Comparison of ENCODE assay signal across 18 cellular contexts in the genomic region with DNA sequence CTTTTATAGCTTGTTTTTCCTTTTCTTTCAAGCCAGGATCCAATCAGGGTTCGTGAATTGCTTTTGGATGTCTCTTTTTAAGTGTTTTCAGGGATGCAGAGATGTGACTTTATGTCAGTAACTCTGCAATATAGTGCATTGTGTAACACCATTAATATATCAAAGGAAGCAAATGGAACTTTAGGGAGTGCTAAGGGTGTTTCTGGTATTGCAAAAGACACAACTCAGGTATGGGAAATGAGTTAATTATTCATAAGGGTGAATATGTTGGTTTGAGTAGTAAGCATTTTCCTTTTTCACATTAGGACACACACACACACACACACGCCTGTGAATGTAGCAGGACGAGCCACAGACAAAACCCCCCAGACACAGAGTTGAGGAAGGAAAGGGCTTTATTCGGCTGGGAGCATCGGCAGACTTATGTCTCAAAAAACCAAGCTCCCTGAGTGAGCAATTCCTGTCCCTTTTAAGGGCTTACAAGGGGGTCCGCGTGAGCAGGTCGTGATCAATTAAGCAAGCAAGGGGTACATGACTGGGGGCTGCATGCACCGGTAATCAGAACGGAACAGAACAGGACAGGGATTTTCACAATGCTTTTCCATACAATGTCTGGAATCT. TPM values are rescaled to one million over a fixed set of nuclear protein-coding genes. Genes with fewer than 3 reads are reported as not detected.
DNase-seq lines count a peak whose midpoint lies in the region; ATAC-seq, FAIRE-seq and TF ChIP-seq lines count a peak whose summit lies in the region.
"Had no signal": no experiment of that assay in that cellular context is flagged by ENCODE, and none has a peak within 500 bp of the region (broad histone marks: within the 10 kb centered on the region; RNA-seq: fewer than 3 reads in every experiment).

No MANE protein-coding gene starts in this region.

- DNase-seq in NCI-H226, result peak; percentile 33
- DNase-seq in mammary epithelial cell, result peak; percentile 57
- peak; percentile 22 to 25 for DNase-seq in foreskin keratinocyte
- no peak for DNase-seq in HepG2 (ENCODE audit: low spot score)
- no peak for DNase-seq in NCI-H2081 (lab: John Stamatoyannopoulos, UW)
- DNase-seq in activated CD4-positive, alpha-beta T cell treated with anti-CD3 and anti-CD28 coated beads, Interleukin-2, amount 50 U/mL, for 48 hours, result no peak
- DNase-seq in NCI-H1048 (lab: John Stamatoyannopoulos, UW), result no peak
- DNase-seq: BE2C; CD4-positive, alpha-beta memory T cell; DMS153; DMS79 treated with DMSO at 0.1 percent for 48 hours; EL; GM23248 had no signal

- CTCF ChIA-PET in mammary epithelial cell (lab: Charles Lee; ENCODE audit: low non-redundant PET) (interaction anchor here (0.6 kb wide), 1 partner anchor 185 kb away, joined by 3 read pairs; no protein-coding TSS in a partner anchor), HepG2 (lab: Yijun Ruan, JAX; ENCODE audit: low intra/inter-chr PET ratio, low total read pairs) (no interaction called here)

- 95% methylated on average over 10 of the region's 10 CpGs for WGBS in mammary epithelial cell (ENCODE audit: low coverage, missing lambda C conversion rate)
- WGBS in HepG2 (ENCODE audit: low lambda C conversion rate), result 87% methylated on average over 10 of the region's 10 CpGs

- no TSS peak for BruUV-seq in mammary epithelial cell (replicated peaks; lab: Mats Ljungman, UMichigan)
- no TSS peak for BruUV-seq in HepG2 (replicated peaks; lab: Mats Ljungman, UMichigan)

- TF ChIP-seq POLR2A in HepG2 (IDR thresholded peaks at IDR 0.05; ENCODE audit: insufficient read depth in 1 of 2, low read depth in 2 of 2, low read length in 2 of 2), result no peak

- H3K4me2 ChIP-seq in mammary epithelial cell (ENCODE audit: insufficient read depth, low read depth, low read length) (no peak overlapping the region), HepG2 (ENCODE audit: low read depth, low read length) (no peak overlapping the region)
- H3K4me2 ChIP-seq: A549 had no signal

- no peak for TF ChIP-seq EP300 in HepG2 (IDR thresholded peaks at IDR 0.05; ENCODE audit: low read depth in 2 of 2, low read length in 2 of 2)
- TF ChIP-seq EP300 in HepG2 (CRISPR knock-in tag; IDR thresholded peaks at IDR 0.05; ENCODE audit: borderline replicate concordance), result no peak

- in situ Hi-C loops in mammary epithelial cell (cut with MboI; ENCODE audit: low sequenced_read_pairs in 2 of 2), result no loop called here
- in situ Hi-C loops in HepG2 (cut with HindIII; ENCODE audit: extremely low pct_ligation_motif_present, low pct_unique_long_range_greater_than_20kb), result no loop called here

- ATAC-seq in foreskin keratinocyte (no peak), HepG2 (no peak)
- ATAC-seq: A549 had no signal

- H3K4me3 ChIP-seq in mammary epithelial cell (replicated peaks in 1 of 3; ENCODE audit: insufficient read depth in 1 of 3, low read depth in 2 of 3, low read length in 3 of 3) (no peak overlapping the region), HepG2 (replicated peaks in 1 of 3; ENCODE audit: insufficient read depth in 1 of 3, low read depth in 2 of 3, low read length in 3 of 3) (no peak overlapping the region)
- H3K4me3 ChIP-seq: A549, GM23248 had no signal

- no peak for FAIRE-seq in HepG2 (lab: Jason Lieb, UNC)
- FAIRE-seq: A549, D721Med, G401.6, H54 had no signal

- H3K9ac ChIP-seq in mammary epithelial cell (ENCODE audit: insufficient read depth, low read length) (no peak overlapping the region), HepG2 (ENCODE audit: insufficient read depth, low read depth, low read length) (no peak overlapping the region)
- H3K9ac ChIP-seq: GM23248 had no signal

- H2AFZ ChIP-seq in mammary epithelial cell (ENCODE audit: low read depth, low read length) (no peak overlapping the region), HepG2 (ENCODE audit: low read length) (no peak overlapping the region)
- H2AFZ ChIP-seq: GM23248 had no signal

- dilution Hi-C loops in mammary epithelial cell (cut with HindIII; ENCODE audit: low sequenced_read_pairs), result no loop called here

- H3K27ac ChIP-seq in mammary epithelial cell (ENCODE audit: insufficient read depth, low read depth, low read length), result no peak overlapping the region
- H3K27ac ChIP-seq in foreskin keratinocyte, result no peak overlapping the region
- no peak overlapping the region for H3K27ac ChIP-seq in HepG2 (ENCODE audit: extremely low read length, insufficient read depth, low read length)
- H3K27ac ChIP-seq: C4-2B, GM23248 had no signal

- H4K20me1 ChIP-seq in mammary epithelial cell (ENCODE audit: insufficient read depth, low read length), result no peaks in the 10 kb centered on the region
- H4K20me1 ChIP-seq in HepG2 (ENCODE audit: insufficient read depth, low read length), result no peaks in the 10 kb centered on the region; the same call in 1 of the 2 replicates

- TF ChIP-seq CTCF in mammary epithelial cell (conservative IDR thresholded peaks at IDR 0.05 in 1 of 2, IDR thresholded peaks at IDR 0.05 in 1 of 2; ENCODE audit: extremely low read depth in 1 of 2, insufficient read depth in 1 of 2, low read depth in 1 of 2, low read length in 2 of 2), result no peak
- TF ChIP-seq CTCF in foreskin keratinocyte (conservative IDR thresholded peaks at IDR 0.05), result no peak
- no peak for TF ChIP-seq CTCF in HepG2 (CRISPR knock-in tag; IDR thresholded peaks at IDR 0.05)

- intact Hi-C loops in mammary epithelial cell (cut with micrococcal nuclease), result no loop called here
- intact Hi-C loops in HepG2 (cut with micrococcal nuclease; ENCODE audit: unreplicated experiment), result no loop called here

- POLR2A ChIA-PET in HepG2 (lab: Yijun Ruan, JAX), result no interaction called here

- H3K27me3 ChIP-seq in mammary epithelial cell (ENCODE audit: insufficient read depth, low read length) (no peaks in the 10 kb centered on the region), foreskin keratinocyte (no peaks in the 10 kb centered on the region), HepG2 (ENCODE audit: control insufficient read depth in 1 of 2, insufficient read depth in 2 of 2, low read length in 2 of 2) (no peaks in the 10 kb centered on the region)
- H3K27me3 ChIP-seq: BE2C had no signal

- H3K9me3 ChIP-seq in mammary epithelial cell (replicated peaks; ENCODE audit: insufficient read depth, low read length), result no peaks in the 10 kb centered on the region
- H3K9me3 ChIP-seq in HepG2 (ENCODE audit: low read length), result peaks cover 10% of the 10 kb centered on the region; the same call in 1 of the 2 replicates
- H3K9me3 ChIP-seq: A549, BE2C had no signal

- peaks cover 11% of the 10 kb centered on the region for H3K4me1 ChIP-seq in mammary epithelial cell (ENCODE audit: insufficient read depth, low read length)
- peaks cover 3% of the 10 kb centered on the region for H3K4me1 ChIP-seq in foreskin keratinocyte
- H3K4me1 ChIP-seq in HepG2 (ENCODE audit: insufficient read depth, low read length), result peaks cover 8% of the 10 kb centered on the region; the same call in 1 of the 2 replicates
- H3K4me1 ChIP-seq: BE2C had no signal

- no peaks in the 10 kb centered on the region for H3K79me2 ChIP-seq in mammary epithelial cell (ENCODE audit: insufficient read depth, low read length)
- peaks cover 6% of the 10 kb centered on the region for H3K79me2 ChIP-seq in HepG2 (ENCODE audit: insufficient read depth, low read length)

- no peaks in the 10 kb centered on the region for H3K36me3 ChIP-seq in mammary epithelial cell (ENCODE audit: insufficient read depth, low read length)
- no peaks in the 10 kb centered on the region for H3K36me3 ChIP-seq in HepG2 (replicated peaks in 1 of 2; ENCODE audit: control insufficient read depth in 1 of 2, insufficient read depth in 2 of 2, low read length in 2 of 2)
- H3K36me3 ChIP-seq: BE2C had no signal

- TF ChIP-seq RAD21 in HepG2 (CRISPR knock-in tag; IDR thresholded peaks at IDR 0.05), result no peak

TF ChIP-seq in HepG2, 621 proteins besides CTCF, POLR2A, EP300 and RAD21:
- TF ChIP-seq, protein P1, sequence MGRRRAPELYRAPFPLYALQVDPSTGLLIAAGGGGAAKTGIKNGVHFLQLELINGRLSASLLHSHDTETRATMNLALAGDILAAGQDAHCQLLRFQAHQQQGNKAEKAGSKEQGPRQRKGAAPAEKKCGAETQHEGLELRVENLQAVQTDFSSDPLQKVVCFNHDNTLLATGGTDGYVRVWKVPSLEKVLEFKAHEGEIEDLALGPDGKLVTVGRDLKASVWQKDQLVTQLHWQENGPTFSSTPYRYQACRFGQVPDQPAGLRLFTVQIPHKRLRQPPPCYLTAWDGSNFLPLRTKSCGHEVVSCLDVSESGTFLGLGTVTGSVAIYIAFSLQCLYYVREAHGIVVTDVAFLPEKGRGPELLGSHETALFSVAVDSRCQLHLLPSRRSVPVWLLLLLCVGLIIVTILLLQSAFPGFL (CRISPR knock-in tag; IDR thresholded peaks at IDR 0.05), result no peak
- 0 out of 2 replicates have a peak, but pooled peaks have one; percentile 1 for TF ChIP-seq CEBPB (IDR thresholded peaks at IDR 0.05; ENCODE audit: borderline replicate concordance, low read depth, low read length)

RNA-seq across cellular contexts. Expression of gene GSDME, which starts 31.8 kb away (rescaled TPM):
- total RNA-seq in mammary epithelial cell, result 10 to 100 TPM; 76.8 to 95.6 TPM
- 56.3 TPM for polyA plus RNA-seq in mammary epithelial cell
- 84.2 TPM for polyA minus RNA-seq in mammary epithelial cell
- total RNA-seq in foreskin keratinocyte, result 57.0 and 68.5 TPM in 2 replicates
- 53.2 and 64.3 TPM in 2 replicates for polyA plus RNA-seq in foreskin keratinocyte
- total RNA-seq in HepG2 (2016; rRNA removed; fragmentation: Illumina TruSeq; extraction: Trizol), result 19.2 and 30.0 TPM in 2 replicates
- total RNA-seq in HepG2 (2016; cell fraction: cytosol; rRNA removed; fragmentation: Illumina TruSeq; extraction: Trizol; ENCODE audit: low read depth), result 3.4 and 5.0 TPM in 2 replicates
- 20.2 and 27.5 TPM in 2 replicates for total RNA-seq in HepG2 (2016; cell fraction: insoluble cytoplasmic fraction; rRNA removed; fragmentation: Illumina TruSeq; extraction: Trizol)
- 8.4 and 9.3 TPM in 2 replicates for total RNA-seq in HepG2 (2016; cell fraction: membrane; rRNA removed; fragmentation: Illumina TruSeq; extraction: Trizol)
- total RNA-seq in HepG2 (2016; cell fraction: nucleus; rRNA removed; fragmentation: Illumina TruSeq; extraction: Trizol), result 15.5 and 19.2 TPM in 2 replicates
- polyA plus RNA-seq in HepG2 (2011; rRNA removed), result 27.2 and 28.2 TPM in 2 replicates
- polyA plus RNA-seq in HepG2 (2011; cell fraction: cytosol; rRNA removed), result 21.7 and 24.2 TPM in 2 replicates
- polyA plus RNA-seq in HepG2 (2011; cell fraction: nucleus; rRNA removed), result 56.7 and 59.2 TPM in 2 replicates
- polyA plus RNA-seq in HepG2 (2012), result 16.9 and 17.5 TPM in 2 replicates
- polyA plus RNA-seq in HepG2 (2016; cell fraction: cytosol; fragmentation: Illumina TruSeq; extraction: Trizol; ENCODE audit: low read depth), result 2.6 and 3.4 TPM in 2 replicates
- 35.8 and 38.3 TPM in 2 replicates for polyA plus RNA-seq in HepG2 (2016; cell fraction: insoluble cytoplasmic fraction; fragmentation: Illumina TruSeq; extraction: Trizol; ENCODE audit: low read depth)
- 6.0 and 6.2 TPM in 2 replicates for polyA plus RNA-seq in HepG2 (2016; cell fraction: membrane; fragmentation: Illumina TruSeq; extraction: Trizol; ENCODE audit: low read depth)
- polyA plus RNA-seq in HepG2 (2016; cell fraction: nucleus; fragmentation: Illumina TruSeq; extraction: Trizol; ENCODE audit: insufficient read depth, low read depth), result 30.3 and 31.2 TPM in 2 replicates
- polyA minus RNA-seq in HepG2 (2011; rRNA and poly(A)+ RNA removed; ENCODE audit: low replicate concordance), result 30.0 and 31.2 TPM in 2 replicates
- 7.8 and 10.8 TPM in 2 replicates for polyA minus RNA-seq in HepG2 (2011; cell fraction: cytosol; rRNA and poly(A)+ RNA removed)
- 47.3 and 58.2 TPM in 2 replicates for polyA minus RNA-seq in HepG2 (2011; cell fraction: nucleus; rRNA and poly(A)+ RNA removed)

Comparison
In these comparisons a context has a peak if more than half of its experiments do, and no peak if none do; other contexts are left out.
1. DNase-seq: peak in NCI-H226 (single experiment), mammary epithelial cell (single experiment) and foreskin keratinocyte (2 of 2); none in HepG2 (single experiment), NCI-H2081 (0 of 2), activated CD4-positive, alpha-beta T cell treated with anti-CD3 and anti-CD28 coated beads, Interleukin-2, amount 50 U/mL, for 48 hours (0 of 2) and NCI-H1048 (single experiment).